In genomic region chr4:183241322-183241640, GRCh38 we compare ENCODE assay signal across 2 cellular contexts.
TF ChIP-seq lines count a peak whose summit lies in the region.

No MANE protein-coding gene starts in this region.

TF ChIP-seq in A549, 52 proteins besides CTCF, POLR2A, EP300 and RAD21 (continued from another document):
- TF ChIP-seq E2F6 (IDR thresholded peaks at IDR 0.05; ENCODE audit: borderline replicate concordance, low read depth): no peak
- TF ChIP-seq RNF2 (IDR thresholded peaks at IDR 0.05; ENCODE audit: borderline replicate concordance, low read depth): no peak
- no peak for TF ChIP-seq ZNF302 (CRISPR knock-in tag; IDR thresholded peaks at IDR 0.05)
- TF ChIP-seq MAFK (IDR thresholded peaks at IDR 0.05; ENCODE audit: partially characterized antibody): no peak
- no peak for TF ChIP-seq CBX2 (IDR thresholded peaks at IDR 0.05; ENCODE audit: borderline replicate concordance, low read depth)
- TF ChIP-seq RFX5 (IDR thresholded peaks at IDR 0.05): no peak
- TF ChIP-seq PHF8 (IDR thresholded peaks at IDR 0.05; ENCODE audit: borderline replicate concordance, low read depth): no peak
- TF ChIP-seq FOSL2 (IDR thresholded peaks at IDR 0.05): no peak
- TF ChIP-seq FOSL2 (CRISPR knock-in tag; IDR thresholded peaks at IDR 0.05): no peak

TF ChIP-seq in HepG2, 621 proteins besides CTCF, POLR2A, EP300 and RAD21 (continued from another document):
- TF ChIP-seq ARID5B (CRISPR knock-in tag; IDR thresholded peaks at IDR 0.05) (no peak), CC2D1A (CRISPR knock-in tag; IDR thresholded peaks at IDR 0.05) (no peak), MBD4 (IDR thresholded peaks at IDR 0.05; ENCODE audit: borderline replicate concordance, low read length) (no peak), HDAC2 (CRISPR knock-in tag; IDR thresholded peaks at IDR 0.05) (no peak), ZNF256 (CRISPR knock-in tag; conservative IDR thresholded peaks at IDR 0.05) (no peak), NONO (IDR thresholded peaks at IDR 0.05) (no peak), NONO (CRISPR knock-in tag; conservative IDR thresholded peaks at IDR 0.05) (no peak), ZFP36L1 (CRISPR knock-in tag; IDR thresholded peaks at IDR 0.05) (no peak)
